Comparison of ENCODE assay signal across 22 cellular contexts in the genomic region with DNA sequence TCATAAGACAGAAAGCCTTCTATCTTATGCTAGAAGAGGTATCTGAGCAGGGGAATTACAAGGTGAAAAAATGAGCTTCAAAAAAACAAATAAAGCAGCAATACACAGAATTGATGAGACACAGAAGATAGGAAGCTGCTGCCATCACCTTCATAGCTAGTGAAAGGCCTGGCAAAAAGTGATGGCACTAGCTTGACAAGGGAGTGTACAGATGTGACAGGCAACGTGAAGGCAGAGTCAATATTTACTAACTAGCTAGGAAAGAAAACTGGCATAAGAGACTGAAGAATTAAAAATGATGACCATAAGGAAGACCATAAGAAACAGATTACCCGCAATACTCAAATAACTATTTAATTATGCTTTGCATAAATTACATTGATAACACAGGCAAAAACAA. TPM values are rescaled to one million over a fixed set of nuclear protein-coding genes. Genes with fewer than 3 reads are reported as not detected.
DNase-seq lines count a peak whose midpoint lies in the region; ATAC-seq, FAIRE-seq and TF ChIP-seq lines count a peak whose summit lies in the region.
"Had no signal": no experiment of that assay in that cellular context is flagged by ENCODE, and none has a peak within 500 bp of the region (broad histone marks: within the 10 kb centered on the region; RNA-seq: fewer than 3 reads in every experiment).

No MANE protein-coding gene starts in this region.

- H3K27me3 Mint-ChIP-seq in CD4-positive, alpha-beta memory T cell: no peaks in the 10 kb centered on the region
- no peaks in the 10 kb centered on the region for H3K27me3 Mint-ChIP-seq in naive thymus-derived CD4-positive, alpha-beta T cell
- H3K27me3 Mint-ChIP-seq: IgD-negative memory B cell, T-cell had no signal

- POLR2A ChIA-PET in CD4-positive, alpha-beta memory T cell (lab: Charles Lee; ENCODE audit: partially characterized antibody): no interaction called here
- POLR2A ChIA-PET in naive thymus-derived CD4-positive, alpha-beta T cell (lab: Charles Lee): no interaction called here

- no peak overlapping the region for H3K4me3 Mint-ChIP-seq in CD4-positive, alpha-beta memory T cell
- H3K4me3 Mint-ChIP-seq in naive thymus-derived CD4-positive, alpha-beta T cell: no peak overlapping the region
- H3K4me3 Mint-ChIP-seq: IgD-negative memory B cell, T-cell had no signal

- CTCF ChIA-PET in CD4-positive, alpha-beta memory T cell (lab: Charles Lee; ENCODE audit: partially characterized antibody): no interaction called here
- CTCF ChIA-PET in naive thymus-derived CD4-positive, alpha-beta T cell (lab: Charles Lee): no interaction called here

- peak; percentile 76 for DNase-seq in DMS53 (lab: John Stamatoyannopoulos, UW)
- peak; percentile 14 for DNase-seq in LNCaP clone FGC (ENCODE audit: low read depth)
- DNase-seq in cardiac muscle cell (ENCODE audit: low read depth in 1 of 2, low spot score in 1 of 2): no peak
- DNase-seq in CD4-positive, alpha-beta memory T cell: no peak
- no peak for DNase-seq in naive thymus-derived CD4-positive, alpha-beta T cell
- no peak for DNase-seq in activated CD8-positive, alpha-beta memory T cell treated with anti-CD3 and anti-CD28 coated beads for 24 hours
- DNase-seq: BE2C; MV-4-11; NCI-H1105 treated with DMSO at 0.1 percent for 48 hours; NCI-H1694 treated with DMSO at 0.1 percent for 48 hours; NCI-H446 treated with DMSO at 0.1 percent for 48 hours; NK-92 treated with Interleukin-12 subunit alpha and Interleukin-12 subunit beta, amount 100 ng/mL, for 24 hours; SJCRH30; T-cell had no signal

- H3K36me3 ChIP-seq in cardiac muscle cell: no peaks in the 10 kb centered on the region
- no peaks in the 10 kb centered on the region for H3K36me3 ChIP-seq in CD4-positive, alpha-beta memory T cell (ENCODE audit: insufficient read depth, low read length)
- H3K36me3 ChIP-seq in naive thymus-derived CD4-positive, alpha-beta T cell (ENCODE audit: control insufficient read depth in 2 of 3, insufficient read depth in 3 of 3, low read length in 3 of 3): no peaks in the 10 kb centered on the region
- H3K36me3 ChIP-seq: BE2C, SJCRH30 had no signal

- no peak for ATAC-seq in naive thymus-derived CD4-positive, alpha-beta T cell
- ATAC-seq: Panc1, T-cell had no signal

- H3K27ac ChIP-seq in cardiac muscle cell: peak overlapping the region; percentile 47
- H3K27ac ChIP-seq in CD4-positive, alpha-beta memory T cell (ENCODE audit: low read depth, low read length): no peak overlapping the region
- H3K27ac ChIP-seq in naive thymus-derived CD4-positive, alpha-beta T cell (ENCODE audit: low read depth, low read length): no peak overlapping the region
- H3K27ac ChIP-seq: SJCRH30 had no signal

- no peaks in the 10 kb centered on the region for H3K9me3 ChIP-seq in cardiac muscle cell (ENCODE audit: low read depth)
- H3K9me3 ChIP-seq in CD4-positive, alpha-beta memory T cell (ENCODE audit: control insufficient read depth in 1 of 2, low read length in 2 of 2): no peaks in the 10 kb centered on the region
- H3K9me3 ChIP-seq in naive thymus-derived CD4-positive, alpha-beta T cell (ENCODE audit: control insufficient read depth in 2 of 3, low read length in 3 of 3): no peaks in the 10 kb centered on the region
- H3K9me3 ChIP-seq: BE2C, SJCRH30 had no signal

- peaks cover 2 to 3% of the 10 kb centered on the region in 2 donors for H3K36me3 Mint-ChIP-seq in CD4-positive, alpha-beta memory T cell
- peaks cover 0 to 4% (median 1%) of the 10 kb centered on the region in 5 donors for H3K36me3 Mint-ChIP-seq in naive thymus-derived CD4-positive, alpha-beta T cell

- peak; percentile 86 for FAIRE-seq in islet of Langerhans (lab: Jason Lieb, UNC)
- FAIRE-seq: G401.6, GM18507 had no signal

- H3K27ac Mint-ChIP-seq in CD4-positive, alpha-beta memory T cell: no peak overlapping the region
- no peak overlapping the region for H3K27ac Mint-ChIP-seq in naive thymus-derived CD4-positive, alpha-beta T cell
- H3K27ac Mint-ChIP-seq: IgD-negative memory B cell, T-cell had no signal

- H3K27me3 ChIP-seq in cardiac muscle cell: no peaks in the 10 kb centered on the region
- H3K27me3 ChIP-seq in CD4-positive, alpha-beta memory T cell (ENCODE audit: insufficient read depth, low read length): no peaks in the 10 kb centered on the region
- no peaks in the 10 kb centered on the region for H3K27me3 ChIP-seq in naive thymus-derived CD4-positive, alpha-beta T cell (ENCODE audit: control insufficient read depth in 2 of 2, insufficient read depth in 2 of 2, low read length in 2 of 2)
- H3K27me3 ChIP-seq: BE2C, SJCRH30 had no signal

- H3K4me1 ChIP-seq in cardiac muscle cell (ENCODE audit: low read depth): peaks cover 37% of the 10 kb centered on the region
- no peaks in the 10 kb centered on the region for H3K4me1 ChIP-seq in CD4-positive, alpha-beta memory T cell (ENCODE audit: insufficient read depth, low read length)
- H3K4me1 ChIP-seq in naive thymus-derived CD4-positive, alpha-beta T cell (ENCODE audit: control insufficient read depth in 2 of 2, insufficient read depth in 2 of 2, low read length in 2 of 2): no peaks in the 10 kb centered on the region
- H3K4me1 ChIP-seq: SJCRH30 had no signal

- H3K4me3 ChIP-seq in LNCaP clone FGC (ENCODE audit: low read depth, low read length) (no peak overlapping the region), cardiac muscle cell (no peak overlapping the region)
- no peak overlapping the region for H3K4me3 ChIP-seq in CD4-positive, alpha-beta memory T cell (ENCODE audit: low read length in 2 of 2)
- no peak overlapping the region for H3K4me3 ChIP-seq in naive thymus-derived CD4-positive, alpha-beta T cell (ENCODE audit: low read length)
- H3K4me3 ChIP-seq: SJCRH30 had no signal

- intact Hi-C loops in CD4-positive, alpha-beta memory T cell (cut with micrococcal nuclease): no loop called here
- intact Hi-C loops in naive thymus-derived CD4-positive, alpha-beta T cell (cut with micrococcal nuclease): no loop called here

- H3K4me1 Mint-ChIP-seq in CD4-positive, alpha-beta memory T cell: peaks cover 4 to 9% (median 6%) of the 10 kb centered on the region in 4 donors
- H3K4me1 Mint-ChIP-seq in naive thymus-derived CD4-positive, alpha-beta T cell: peaks cover 0 to 16% (median 6%) of the 10 kb centered on the region in 7 donors

- TF ChIP-seq CTCF in LNCaP clone FGC (IDR thresholded peaks at IDR 0.05; ENCODE audit: control insufficient read depth, extremely low read depth, insufficient read depth) (no peak), cardiac muscle cell (IDR thresholded peaks at IDR 0.05; ENCODE audit: low read depth, low read length) (no peak)

- no peaks in the 10 kb centered on the region for H3K9me3 Mint-ChIP-seq in CD4-positive, alpha-beta memory T cell
- H3K9me3 Mint-ChIP-seq in naive thymus-derived CD4-positive, alpha-beta T cell: no peaks in the 10 kb centered on the region
- H3K9me3 Mint-ChIP-seq: IgD-negative memory B cell, T-cell had no signal

RNA-seq across cellular contexts. Expression of a gene that starts 9.4 kb away (rescaled TPM):
- total RNA-seq in cardiac muscle cell: 0.81 and 1.0 TPM in 2 replicates
- 0.84 and 1.7 TPM in 2 replicates for polyA plus RNA-seq in cardiac muscle cell
- total RNA-seq in CD4-positive, alpha-beta memory T cell: not detected
- under 1 TPM; 0.12 to 0.98 TPM for polyA plus RNA-seq in CD4-positive, alpha-beta memory T cell
- not detected for total RNA-seq in naive thymus-derived CD4-positive, alpha-beta T cell
- polyA plus RNA-seq in naive thymus-derived CD4-positive, alpha-beta T cell: under 1 TPM; 0.17 to 0.20 TPM
- total RNA-seq: A673, H4, M059J, SJCRH30, T-cell had no signal
- polyA plus RNA-seq: IgD-negative memory B cell had no signal

Comparison
In these comparisons a context has a peak if more than half of its experiments do, and no peak if none do; other contexts are left out.
1. DNase-seq: peak in DMS53 (single experiment) and LNCaP clone FGC (single experiment); none in cardiac muscle cell (0 of 2), CD4-positive, alpha-beta memory T cell (0 of 5), naive thymus-derived CD4-positive, alpha-beta T cell (0 of 9) and activated CD8-positive, alpha-beta memory T cell treated with anti-CD3 and anti-CD28 coated beads for 24 hours (single experiment).